14 cellular contexts compared by ENCODE assay signal in the genomic region with DNA sequence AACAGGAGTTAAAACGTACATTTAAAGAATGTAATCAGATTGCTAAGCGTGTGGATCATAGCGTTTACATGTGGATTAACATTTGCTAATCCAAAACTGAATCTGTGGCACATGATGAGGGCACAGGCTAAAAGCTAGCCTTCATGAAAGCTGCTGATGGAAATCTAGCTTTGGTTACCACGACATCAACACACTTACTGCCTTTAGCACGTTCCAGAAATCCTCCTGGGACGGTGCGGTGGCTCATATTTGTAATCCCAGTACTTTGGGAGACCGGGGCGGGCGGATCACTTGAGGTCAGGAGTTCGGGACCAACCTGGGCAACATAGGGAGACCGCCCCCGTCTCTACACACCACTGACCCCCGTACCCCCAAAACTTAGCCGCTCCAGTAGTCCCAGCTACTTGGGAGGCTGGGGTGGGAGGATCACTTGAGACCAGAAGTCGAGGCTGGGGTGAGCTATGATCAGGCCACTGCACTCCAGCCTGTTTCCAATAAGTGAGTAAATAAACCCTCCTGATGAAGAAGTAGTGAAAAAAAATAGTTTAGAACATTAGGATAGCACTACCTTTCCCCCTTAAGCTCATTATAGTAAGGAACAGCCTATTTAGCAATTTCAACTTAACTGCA. TPM values are rescaled to one million over a fixed set of nuclear protein-coding genes. Genes with fewer than 3 reads are reported as not detected.
DNase-seq lines count a peak whose midpoint lies in the region; ATAC-seq and TF ChIP-seq lines count a peak whose summit lies in the region.
"Had no signal": no experiment of that assay in that cellular context is flagged by ENCODE, and none has a peak within 500 bp of the region (broad histone marks: within the 10 kb centered on the region; RNA-seq: fewer than 3 reads in every experiment).

No MANE protein-coding gene starts in this region.

- H3K4me1 ChIP-seq in iPS-20b (ENCODE audit: insufficient read depth, low read length) (no peaks in the 10 kb centered on the region; the same call in 1 of the 2 replicates), smooth muscle cell (ENCODE audit: low read depth) (peaks cover 23% of the 10 kb centered on the region)

- H3K27me3 ChIP-seq in iPS-20b (ENCODE audit: insufficient read depth, low read length): peaks cover 72% of the 10 kb centered on the region
- no peaks in the 10 kb centered on the region for H3K27me3 ChIP-seq in smooth muscle cell (ENCODE audit: low read depth)

- H4K20me1 ChIP-seq in smooth muscle cell (ENCODE audit: low read depth): no peaks in the 10 kb centered on the region

- peak overlapping the region; percentile 40 for H3K4me3 Mint-ChIP-seq in activated T-cell treated with anti-CD3 and anti-CD28 coated beads, Interleukin-2, amount 50 U/mL, for 24 hours
- peak overlapping the region; percentile 70 for H3K4me3 Mint-ChIP-seq in WTC11
- H3K4me3 Mint-ChIP-seq: dendritic cell treated with granulocyte-macrophage colony-stimulating factor and Interleukin-4, amounts not matched to agents 40 ng/mL and 50 ng/mL, for 4 days had no signal

- peaks cover 20% of the 10 kb centered on the region for H3F3A ChIP-seq in smooth muscle cell (ENCODE audit: low read depth)

- POLR2A ChIA-PET in WTC11 (lab: Charles Lee): no interaction called here

- no peak overlapping the region for H3K27ac Mint-ChIP-seq in activated T-cell treated with anti-CD3 and anti-CD28 coated beads, Interleukin-2, amount 50 U/mL, for 24 hours
- H3K27ac Mint-ChIP-seq in WTC11: no peak overlapping the region
- H3K27ac Mint-ChIP-seq: activated T-cell treated with anti-CD3 and anti-CD28 coated beads, Interleukin-2, amount 50 U/mL, for 72 hours; dendritic cell treated with granulocyte-macrophage colony-stimulating factor and Interleukin-4, amounts not matched to agents 40 ng/mL and 50 ng/mL, for 4 days had no signal

- H3K4me3 ChIP-seq in iPS-20b (ENCODE audit: low read length) (peak overlapping the region; percentile 81; the same call in 1 of the 2 replicates), smooth muscle cell (peak overlapping the region; percentile 93)

- CTCF ChIA-PET in WTC11 (lab: Charles Lee): interaction anchor here (1.4 kb wide), 1 partner anchor 45 kb away, joined by 3 read pairs; no protein-coding TSS in a partner anchor

- WGBS in smooth muscle cell (ENCODE audit: low lambda C conversion rate): 68% methylated on average over 16 of the region's 16 CpGs

- H3K27ac ChIP-seq in iPS-20b (ENCODE audit: low read length) (no peak overlapping the region), smooth muscle cell (ENCODE audit: low read depth) (no peak overlapping the region)
- H3K27ac ChIP-seq: neutrophil had no signal

- H3K9ac ChIP-seq in iPS-20b (ENCODE audit: low read depth, low read length) (peak overlapping the region; percentile 39; the same call in 1 of the 2 replicates), smooth muscle cell (ENCODE audit: low read depth) (no peak overlapping the region)

- H3K4me2 ChIP-seq in smooth muscle cell: no peak overlapping the region

- H3K9me3 Mint-ChIP-seq in activated T-cell treated with anti-CD3 and anti-CD28 coated beads, Interleukin-2, amount 50 U/mL, for 24 hours: no peaks in the 10 kb centered on the region
- no peaks in the 10 kb centered on the region for H3K9me3 Mint-ChIP-seq in WTC11
- H3K9me3 Mint-ChIP-seq: activated T-cell treated with anti-CD3 and anti-CD28 coated beads, Interleukin-2, amount 50 U/mL, for 72 hours; dendritic cell treated with granulocyte-macrophage colony-stimulating factor and Interleukin-4, amounts not matched to agents 40 ng/mL and 50 ng/mL, for 4 days had no signal

- ATAC-seq in WTC11: no peak
- ATAC-seq: activated T-cell treated with anti-CD3 and anti-CD28 coated beads, Interleukin-2, amount 50 U/mL, for 72 hours had no signal

- no peaks in the 10 kb centered on the region for H3K36me3 Mint-ChIP-seq in activated T-cell treated with anti-CD3 and anti-CD28 coated beads, Interleukin-2, amount 50 U/mL, for 24 hours (ENCODE audit: low read depth)
- no peaks in the 10 kb centered on the region for H3K36me3 Mint-ChIP-seq in WTC11

- H3K36me3 ChIP-seq in iPS-20b (ENCODE audit: insufficient read depth, low read depth, low read length): no peaks in the 10 kb centered on the region
- no peaks in the 10 kb centered on the region for H3K36me3 ChIP-seq in smooth muscle cell (ENCODE audit: low read depth)
- H3K36me3 ChIP-seq: neutrophil had no signal

- peaks cover 3% of the 10 kb centered on the region for H3K4me1 Mint-ChIP-seq in activated T-cell treated with anti-CD3 and anti-CD28 coated beads, Interleukin-2, amount 50 U/mL, for 24 hours (ENCODE audit: low read depth)
- peaks cover 4% of the 10 kb centered on the region for H3K4me1 Mint-ChIP-seq in WTC11

- DNase-seq in activated T-cell treated with anti-CD3 and anti-CD28 coated beads, Interleukin-2, amount 50 U/mL, for 24 hours: no peak
- DNase-seq in activated T-cell treated with anti-CD3 and anti-CD28 coated beads, Interleukin-2, amount 50 U/mL, for 1 hour: no peak
- no peak for DNase-seq in WTC11 (ENCODE audit: low spot score)
- DNase-seq in smooth muscle cell (lab: John Stamatoyannopoulos, UW; ENCODE audit: unreplicated experiment): no peak
- DNase-seq in KG1 (lab: John Stamatoyannopoulos, UW): no peak
- DNase-seq in retina: no peak
- no peak for DNase-seq in SW480 (ENCODE audit: low spot score)
- DNase-seq: activated T-cell treated with anti-CD3 and anti-CD28 coated beads, Interleukin-2, amount 50 U/mL, for 72 hours; NCI-H748 treated with DMSO at 0.1 percent for 48 hours; stimulated activated CD4-positive, alpha-beta T cell treated with anti-CD3 and anti-CD28 coated beads, Interleukin-2, amount 100 ng/mL, for 48 hours; T-helper 9 cell had no signal

- no peaks in the 10 kb centered on the region for H3K9me3 ChIP-seq in iPS-20b (ENCODE audit: insufficient read depth, low read depth, low read length)
- H3K9me3 ChIP-seq in smooth muscle cell (replicated peaks; ENCODE audit: low read depth): no peaks in the 10 kb centered on the region
- H3K9me3 ChIP-seq: neutrophil had no signal

- no peak overlapping the region for H2AFZ ChIP-seq in smooth muscle cell (ENCODE audit: low read depth)

- no peak for TF ChIP-seq CTCF in WTC11 (IDR thresholded peaks at IDR 0.05)
- no peak for TF ChIP-seq CTCF in smooth muscle cell (IDR thresholded peaks at IDR 0.05; ENCODE audit: borderline replicate concordance, insufficient read depth, poor library complexity, severe bottlenecking)

- H3K27me3 Mint-ChIP-seq in activated T-cell treated with anti-CD3 and anti-CD28 coated beads, Interleukin-2, amount 50 U/mL, for 24 hours: peaks cover 24% of the 10 kb centered on the region
- H3K27me3 Mint-ChIP-seq in WTC11 (ENCODE audit: low read depth): peaks cover 59% of the 10 kb centered on the region

- H3K79me2 ChIP-seq in smooth muscle cell (ENCODE audit: low read depth): peaks cover 19% of the 10 kb centered on the region

TF ChIP-seq in WTC11, 78 proteins besides CTCF, POLR2A, EP300 and RAD21 (continues in another document):
- TF ChIP-seq GTF2I (CRISPR knock-in tag; conservative IDR thresholded peaks at IDR 0.05): no peak
- TF ChIP-seq, protein P1, sequence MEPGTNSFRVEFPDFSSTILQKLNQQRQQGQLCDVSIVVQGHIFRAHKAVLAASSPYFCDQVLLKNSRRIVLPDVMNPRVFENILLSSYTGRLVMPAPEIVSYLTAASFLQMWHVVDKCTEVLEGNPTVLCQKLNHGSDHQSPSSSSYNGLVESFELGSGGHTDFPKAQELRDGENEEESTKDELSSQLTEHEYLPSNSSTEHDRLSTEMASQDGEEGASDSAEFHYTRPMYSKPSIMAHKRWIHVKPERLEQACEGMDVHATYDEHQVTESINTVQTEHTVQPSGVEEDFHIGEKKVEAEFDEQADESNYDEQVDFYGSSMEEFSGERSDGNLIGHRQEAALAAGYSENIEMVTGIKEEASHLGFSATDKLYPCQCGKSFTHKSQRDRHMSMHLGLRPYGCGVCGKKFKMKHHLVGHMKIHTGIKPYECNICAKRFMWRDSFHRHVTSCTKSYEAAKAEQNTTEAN (CRISPR knock-in tag; IDR thresholded peaks at IDR 0.05): no peak
- TF ChIP-seq, protein P2, sequence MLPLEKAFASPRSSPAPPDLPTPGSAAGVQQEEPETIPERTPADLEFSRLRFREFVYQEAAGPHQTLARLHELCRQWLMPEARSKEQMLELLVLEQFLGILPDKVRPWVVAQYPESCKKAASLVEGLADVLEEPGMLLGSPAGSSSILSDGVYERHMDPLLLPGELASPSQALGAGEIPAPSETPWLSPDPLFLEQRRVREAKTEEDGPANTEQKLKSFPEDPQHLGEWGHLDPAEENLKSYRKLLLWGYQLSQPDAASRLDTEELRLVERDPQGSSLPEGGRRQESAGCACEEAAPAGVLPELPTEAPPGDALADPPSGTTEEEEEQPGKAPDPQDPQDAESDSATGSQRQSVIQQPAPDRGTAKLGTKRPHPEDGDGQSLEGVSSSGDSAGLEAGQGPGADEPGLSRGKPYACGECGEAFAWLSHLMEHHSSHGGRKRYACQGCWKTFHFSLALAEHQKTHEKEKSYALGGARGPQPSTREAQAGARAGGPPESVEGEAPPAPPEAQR (CRISPR knock-in tag; IDR thresholded peaks at IDR 0.05): no peak
- no peak for TF ChIP-seq TCF7 (CRISPR knock-in tag; IDR thresholded peaks at IDR 0.05; ENCODE audit: low read depth)
- TF ChIP-seq, protein P3, sequence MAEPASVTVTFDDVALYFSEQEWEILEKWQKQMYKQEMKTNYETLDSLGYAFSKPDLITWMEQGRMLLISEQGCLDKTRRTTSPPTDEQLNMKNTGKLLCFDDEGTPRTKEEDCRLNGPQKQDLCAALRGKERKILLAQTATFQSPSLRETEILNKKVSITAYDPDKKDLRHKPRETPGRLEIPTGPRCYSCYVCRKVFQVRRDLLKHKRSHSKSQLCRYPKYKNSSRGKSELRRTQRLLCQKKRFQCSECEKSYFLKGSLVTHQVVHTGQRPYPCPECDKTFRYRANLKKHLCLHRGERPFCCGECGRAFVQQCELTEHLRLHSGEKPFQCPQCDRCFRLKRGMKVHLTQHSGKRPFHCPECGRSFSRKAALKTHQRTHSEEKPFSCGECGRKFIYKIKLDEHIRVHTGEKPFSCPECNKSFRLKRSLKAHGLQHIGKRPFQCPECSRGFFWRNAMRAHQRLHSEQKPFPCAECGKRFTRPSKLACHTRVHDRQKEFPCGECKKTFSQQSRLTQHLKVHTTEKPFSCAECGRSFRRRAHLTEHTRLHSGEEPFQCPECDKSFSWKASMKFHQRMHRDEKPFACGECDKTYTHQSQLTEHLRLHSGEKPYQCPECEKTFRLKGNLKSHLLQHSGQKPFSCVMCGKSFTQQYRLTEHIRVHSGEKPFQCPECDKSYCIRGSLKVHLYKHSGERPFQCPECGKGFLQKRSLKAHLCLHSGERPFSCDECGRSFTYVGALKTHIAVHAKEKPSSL (CRISPR knock-in tag; conservative IDR thresholded peaks at IDR 0.05): no peak
- TF ChIP-seq JUN (CRISPR knock-in tag; IDR thresholded peaks at IDR 0.05): no peak
- TF ChIP-seq TEAD4 (CRISPR knock-in tag; IDR thresholded peaks at IDR 0.05): no peak
- TF ChIP-seq NFE2L1 (CRISPR knock-in tag; IDR thresholded peaks at IDR 0.05): no peak

RNA-seq across cellular contexts. Expression of a gene that starts 1.2 kb away (rescaled TPM):
- total RNA-seq in WTC11 (2021) (3.6 to 6.1 TPM (median 6.0 TPM) in 3 replicates), smooth muscle cell (7.9 and 17.2 TPM in 2 replicates)
- 2.4 and 5.6 TPM in 2 replicates for polyA plus RNA-seq in smooth muscle cell
